18 cellular contexts compared by ENCODE assay signal in genomic region chr5:173767580-173768266, GRCh38.
DNase-seq lines count a peak whose midpoint lies in the region; ATAC-seq and TF ChIP-seq lines count a peak whose summit lies in the region.
"Had no signal": no experiment of that assay in that cellular context is flagged by ENCODE, and none has a peak within 500 bp of the region (broad histone marks: within the 10 kb centered on the region; RNA-seq: fewer than 3 reads in every experiment).

No MANE protein-coding gene starts in this region.

- 33% methylated on average over 8 of the region's 12 CpGs for WGBS in right lobe of liver (ENCODE audit: insufficient coverage, low coverage, low lambda C conversion rate, missing lambda C conversion rate)

- H3K9ac ChIP-seq in skeletal muscle tissue (ENCODE audit: low read depth in 1 of 3, low read length in 3 of 3) (peak overlapping the region in 2 of 3 donors; percentile 38 to 55), Karpas-422 (ENCODE audit: low read length) (no peak overlapping the region)

- peak overlapping the region in 2 of 3 donors; percentile 75 to 94 for H3K27ac ChIP-seq in right lobe of liver
- peak overlapping the region; percentile 83 for H3K27ac ChIP-seq in skeletal muscle tissue (ENCODE audit: low read depth, low read length)
- H3K27ac ChIP-seq in Karpas-422 (ENCODE audit: low read length), result no peak overlapping the region

- no peaks in the 10 kb centered on the region for H3K79me2 ChIP-seq in Karpas-422 (ENCODE audit: low read length)

- H3K4me3 ChIP-seq in right lobe of liver (no peak overlapping the region), skeletal muscle tissue (ENCODE audit: low read length in 3 of 3) (peak overlapping the region in 1 of 3 donors; percentile 13), Karpas-422 (ENCODE audit: low read length) (no peak overlapping the region)

- H3K9me3 ChIP-seq in right lobe of liver (no peaks in the 10 kb centered on the region), skeletal muscle tissue (ENCODE audit: control insufficient read depth in 3 of 3, low read length in 3 of 3) (no peaks in the 10 kb centered on the region), Karpas-422 (ENCODE audit: low read length) (no peaks in the 10 kb centered on the region)

- DNase-seq in NCI-H226, result peak; percentile 15
- peak; percentile 60 for DNase-seq in cerebellum (ENCODE audit: low spot score)
- peak; percentile 77 to 96 (median 95) for DNase-seq in right lobe of liver
- DNase-seq in Karpas-422, result no peak
- DNase-seq in H4 (ENCODE audit: low spot score), result no peak
- DNase-seq: activated CD4-positive, alpha-beta T cell treated with anti-CD3 and anti-CD28 coated beads for 4 hours; activated naive CD4-positive, alpha-beta T cell treated with anti-CD3 and anti-CD28 coated beads for 36 hours; erythroblast; GF-D8; NCI-H2081; NCI-H526; nephron progenitor cell; OCI-M1; stimulated activated CD4-positive, alpha-beta T cell treated with anti-CD3 and anti-CD28 coated beads, Interleukin-2, amount 100 ng/mL, for 24 hours had no signal

- intact Hi-C loops in right lobe of liver (cut with DNase I), result no loop called here

- no peak for TF ChIP-seq CTCF in right lobe of liver (IDR thresholded peaks at IDR 0.05)

- no peaks in the 10 kb centered on the region for H3K9me2 ChIP-seq in Karpas-422 (replicated peaks; ENCODE audit: insufficient read depth, low read length)

- H3K4me1 ChIP-seq in right lobe of liver (peaks cover 0 to 92% (median 28%) of the 10 kb centered on the region in 4 donors), skeletal muscle tissue (ENCODE audit: control insufficient read depth in 3 of 3, insufficient read depth in 3 of 3, low read length in 3 of 3) (peaks cover 17 to 57% (median 53%) of the 10 kb centered on the region in 3 donors), Karpas-422 (ENCODE audit: low read length) (peaks cover 25% of the 10 kb centered on the region)

- H3K4me2 ChIP-seq in Karpas-422 (ENCODE audit: low read depth, low read length, poor library complexity, severe bottlenecking), result no peak overlapping the region

- H3K36me3 ChIP-seq in right lobe of liver (no peaks in the 10 kb centered on the region), skeletal muscle tissue (ENCODE audit: control insufficient read depth in 3 of 3, insufficient read depth in 3 of 3, low read length in 3 of 3) (no peaks in the 10 kb centered on the region), Karpas-422 (ENCODE audit: insufficient read depth, low read length) (no peaks in the 10 kb centered on the region)

- no peaks in the 10 kb centered on the region for H4K20me1 ChIP-seq in Karpas-422 (ENCODE audit: insufficient read depth, low read depth, low read length)

- peak; percentile 49 to 83 (median 71) for ATAC-seq in right lobe of liver
- ATAC-seq in HG03565 (IDR thresholded peaks at IDR 0.05; ENCODE audit: unreplicated experiment), result no peak
- ATAC-seq in HG03135 (IDR thresholded peaks at IDR 0.05; ENCODE audit: unreplicated experiment), result no peak
- ATAC-seq: sciatic nerve had no signal

- TF ChIP-seq POLR2A in right lobe of liver (IDR thresholded peaks at IDR 0.05), result no peak

- H2AFZ ChIP-seq in Karpas-422 (ENCODE audit: low read length), result no peak overlapping the region

- H3K27me3 ChIP-seq in right lobe of liver (no peaks in the 10 kb centered on the region), skeletal muscle tissue (ENCODE audit: control insufficient read depth in 3 of 3, insufficient read depth in 3 of 3, low read length in 3 of 3) (no peaks in the 10 kb centered on the region), Karpas-422 (ENCODE audit: low read length) (no peaks in the 10 kb centered on the region)

Comparison
In these comparisons a context has a peak if more than half of its experiments do, and no peak if none do; other contexts are left out.
1. DNase-seq: peak in NCI-H226 (single experiment), cerebellum (single experiment) and right lobe of liver (3 of 3); none in Karpas-422 (single experiment) and H4 (single experiment).
2. ATAC-seq: peak in right lobe of liver (4 of 4); none in HG03565 (single experiment) and HG03135 (single experiment).